ENCODE assay signal across 35 cellular contexts in genomic region chr20:54822407-54822806, GRCh38.
"Had no signal": no experiment of that assay in that cellular context is flagged by ENCODE, and none has a peak within 500 bp of the region (broad histone marks: within the 10 kb centered on the region; RNA-seq: fewer than 3 reads in every experiment).

No MANE protein-coding gene starts in this region.

- H3K9me3 ChIP-seq: MG63 had no signal

- H3K4me3 ChIP-seq: MG63 had no signal

- H3K9ac ChIP-seq: KMS-11 had no signal

- DNase-seq: Karpas-422, Kasumi-1, MG63, MM.1S, MV-4-11, NCI-H1048, NCI-H1092, NCI-H1092 treated with DMSO at 0.1 percent for 48 hours, NCI-H1105, NCI-H1105 treated with DMSO at 0.1 percent for 48 hours, NCI-H1417, NCI-H1417 treated with DMSO at 0.1 percent for 48 hours, NCI-H1436, NCI-H1436 treated with DMSO at 0.1 percent for 48 hours, NCI-H146, NCI-H1694, NCI-H1694 treated with DMSO at 0.1 percent for 48 hours, NCI-H187, NCI-H187 treated with DMSO at 0.1 percent for 48 hours, NCI-H1930, NCI-H2029, NCI-H2029 treated with DMSO at 0.1 percent for 48 hours, NCI-H2081, NCI-H2081 treated with DMSO at 0.1 percent for 48 hours, NCI-H2107, NCI-H2171, NCI-H2171 treated with DMSO at 0.1 percent for 48 hours, NCI-H2227 treated with DMSO at 0.1 percent for 48 hours, NCI-H226, NCI-H345, NCI-H446, NCI-H446 treated with DMSO at 0.1 percent for 48 hours, NCI-H510A, NCI-H510A treated with DMSO at 0.1 percent for 48 hours had no signal

- H3K36me3 ChIP-seq: MG63 had no signal

- H3K27ac ChIP-seq: KMS-11 had no signal

- H3K4me2 ChIP-seq: KMS-11 had no signal

- H3K27me3 ChIP-seq: MG63 had no signal
